In genomic region chr19:47019431-47020041, GRCh38 we compare ENCODE assay signal across 10 cellular contexts. TPM values are rescaled to one million over a fixed set of nuclear protein-coding genes. Genes with fewer than 3 reads are reported as not detected.
DNase-seq lines count a peak whose midpoint lies in the region; ATAC-seq, FAIRE-seq and TF ChIP-seq lines count a peak whose summit lies in the region.
"Had no signal": no experiment of that assay in that cellular context is flagged by ENCODE, and none has a peak within 500 bp of the region (broad histone marks: within the 10 kb centered on the region; RNA-seq: fewer than 3 reads in every experiment).

A gene with protein sequence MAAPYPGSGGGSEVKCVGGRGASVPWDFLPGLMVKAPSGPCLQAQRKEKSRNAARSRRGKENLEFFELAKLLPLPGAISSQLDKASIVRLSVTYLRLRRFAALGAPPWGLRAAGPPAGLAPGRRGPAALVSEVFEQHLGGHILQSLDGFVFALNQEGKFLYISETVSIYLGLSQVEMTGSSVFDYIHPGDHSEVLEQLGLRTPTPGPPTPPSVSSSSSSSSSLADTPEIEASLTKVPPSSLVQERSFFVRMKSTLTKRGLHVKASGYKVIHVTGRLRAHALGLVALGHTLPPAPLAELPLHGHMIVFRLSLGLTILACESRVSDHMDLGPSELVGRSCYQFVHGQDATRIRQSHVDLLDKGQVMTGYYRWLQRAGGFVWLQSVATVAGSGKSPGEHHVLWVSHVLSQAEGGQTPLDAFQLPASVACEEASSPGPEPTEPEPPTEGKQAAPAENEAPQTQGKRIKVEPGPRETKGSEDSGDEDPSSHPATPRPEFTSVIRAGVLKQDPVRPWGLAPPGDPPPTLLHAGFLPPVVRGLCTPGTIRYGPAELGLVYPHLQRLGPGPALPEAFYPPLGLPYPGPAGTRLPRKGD (plus strand): TSS chr19:47019837. CDS start chr19:47021048, 1,211 bp downstream.

- H3K36me3 Mint-ChIP-seq in central memory CD8-positive, alpha-beta T cell (ENCODE audit: insufficient read depth), result peaks cover 11% of the 10 kb centered on the region
- H3K36me3 Mint-ChIP-seq: activated naive CD4-positive, alpha-beta T cell treated with anti-CD3 and anti-CD28 coated beads, Interleukin-2, amount 50 U/mL, for 72 hours had no signal

- DNase-seq in AG08395 (ENCODE audit: low spot score) (peak; percentile 36), NCI-H2029 (lab: John Stamatoyannopoulos, UW) (no peak), GM12891 (ENCODE audit: insufficient read length, low spot score) (no peak)
- no peak for DNase-seq in central memory CD8-positive, alpha-beta T cell (ENCODE audit: low spot score in 2 of 2)
- DNase-seq: NCI-H774 had no signal

- H3K9me3 ChIP-seq in HEK293 (ENCODE audit: control insufficient read depth, insufficient read depth, low read depth, low read length) (no peaks in the 10 kb centered on the region), mesodermal cell (ENCODE audit: control insufficient read depth, low read length) (no peaks in the 10 kb centered on the region)

- no peaks in the 10 kb centered on the region for H3K9me3 Mint-ChIP-seq in central memory CD8-positive, alpha-beta T cell
- H3K9me3 Mint-ChIP-seq: activated naive CD4-positive, alpha-beta T cell treated with anti-CD3 and anti-CD28 coated beads, Interleukin-2, amount 50 U/mL, for 72 hours had no signal

- H3K4me3 Mint-ChIP-seq in central memory CD8-positive, alpha-beta T cell, result peak within 1 kb of the TSS; percentile 61

- peaks cover 15% of the 10 kb centered on the region for H3K4me1 Mint-ChIP-seq in central memory CD8-positive, alpha-beta T cell

- no peaks in the 10 kb centered on the region for H3K36me3 ChIP-seq in HEK293 (ENCODE audit: control insufficient read depth in 2 of 2, insufficient read depth in 1 of 2, low read length in 2 of 2)
- H3K36me3 ChIP-seq in mesodermal cell (ENCODE audit: control insufficient read depth, insufficient read depth, low read length), result no peaks in the 10 kb centered on the region

- CTCF ChIA-PET in HEK293 (lab: Yijun Ruan, JAX), result interaction anchor here (0.6 to 1.3 kb wide), 6 partner anchors 10 to 263 kb away, joined by 3 to 4 read pairs (median 3); no protein-coding TSS in a partner anchor

- peaks cover 18% of the 10 kb centered on the region for H3K4me1 ChIP-seq in HEK293 (ENCODE audit: control insufficient read depth, insufficient read depth, low read length)
- peaks cover 6% of the 10 kb centered on the region for H3K4me1 ChIP-seq in mesodermal cell (ENCODE audit: control insufficient read depth, insufficient read depth, low read length, poor library complexity, severe bottlenecking)

- TF ChIP-seq POLR2A in GM12891 (IDR thresholded peaks at IDR 0.05; ENCODE audit: low read depth, low read length), result no peak

- H3K27ac Mint-ChIP-seq in central memory CD8-positive, alpha-beta T cell (ENCODE audit: low read depth), result no peak within 1 kb of the TSS
- H3K27ac Mint-ChIP-seq: activated naive CD4-positive, alpha-beta T cell treated with anti-CD3 and anti-CD28 coated beads, Interleukin-2, amount 50 U/mL, for 72 hours had no signal

- no peak for ATAC-seq in central memory CD8-positive, alpha-beta T cell (replicated peaks; ENCODE audit: extremely low read depth, poor library complexity, severe bottlenecking)
- ATAC-seq in GM19324 (IDR thresholded peaks at IDR 0.05; ENCODE audit: low FRiP score, unreplicated experiment) (no peak), HG03196 (IDR thresholded peaks at IDR 0.05; ENCODE audit: unreplicated experiment) (no peak)

- H3K27ac ChIP-seq in HEK293 (ENCODE audit: extremely low read depth, low read depth, low read length) (no peak within 1 kb of the TSS), mesodermal cell (ENCODE audit: low read depth, low read length, severe bottlenecking) (no peak within 1 kb of the TSS)

- peak within 1 kb of the TSS; percentile 36 for H3K4me3 ChIP-seq in HEK293 (ENCODE audit: low read depth, low read length)
- peak within 1 kb of the TSS; percentile 49 for H3K4me3 ChIP-seq in mesodermal cell (ENCODE audit: extremely low read depth, insufficient read depth, low read length, poor library complexity, severe bottlenecking)

- peaks cover 50% of the 10 kb centered on the region for H3K27me3 Mint-ChIP-seq in central memory CD8-positive, alpha-beta T cell

- no peak for FAIRE-seq in GM12891 (lab: Jason Lieb, UNC)

- no peak for TF ChIP-seq CTCF in HEK293 (tag by site-specific recombination; IDR thresholded peaks at IDR 0.05)

- POLR2A ChIA-PET in HEK293 (lab: Yijun Ruan, JAX), result interaction anchor here (0.6 to 1.4 kb wide), 5 partner anchors 16 to 237 kb away, joined by 3 to 7 read pairs (median 4); partner anchors contain the start of gene ZC3H4

- WGBS in mesodermal cell (ENCODE audit: insufficient coverage in 2 of 2), 2 experiments, result 5 to 7% methylated on average over 28 to 35 of the region's 58 CpGs

TF ChIP-seq in HEK293, 187 proteins besides CTCF, POLR2A, EP300 and RAD21 (continues in another document):
- peak; percentile 72 for TF ChIP-seq KLF9 (tag by site-specific recombination; IDR thresholded peaks at IDR 0.05; ENCODE audit: low read depth)
- peak; percentile 97 for TF ChIP-seq ZBTB48 (tag by site-specific recombination; IDR thresholded peaks at IDR 0.05)
- TF ChIP-seq, protein P1, sequence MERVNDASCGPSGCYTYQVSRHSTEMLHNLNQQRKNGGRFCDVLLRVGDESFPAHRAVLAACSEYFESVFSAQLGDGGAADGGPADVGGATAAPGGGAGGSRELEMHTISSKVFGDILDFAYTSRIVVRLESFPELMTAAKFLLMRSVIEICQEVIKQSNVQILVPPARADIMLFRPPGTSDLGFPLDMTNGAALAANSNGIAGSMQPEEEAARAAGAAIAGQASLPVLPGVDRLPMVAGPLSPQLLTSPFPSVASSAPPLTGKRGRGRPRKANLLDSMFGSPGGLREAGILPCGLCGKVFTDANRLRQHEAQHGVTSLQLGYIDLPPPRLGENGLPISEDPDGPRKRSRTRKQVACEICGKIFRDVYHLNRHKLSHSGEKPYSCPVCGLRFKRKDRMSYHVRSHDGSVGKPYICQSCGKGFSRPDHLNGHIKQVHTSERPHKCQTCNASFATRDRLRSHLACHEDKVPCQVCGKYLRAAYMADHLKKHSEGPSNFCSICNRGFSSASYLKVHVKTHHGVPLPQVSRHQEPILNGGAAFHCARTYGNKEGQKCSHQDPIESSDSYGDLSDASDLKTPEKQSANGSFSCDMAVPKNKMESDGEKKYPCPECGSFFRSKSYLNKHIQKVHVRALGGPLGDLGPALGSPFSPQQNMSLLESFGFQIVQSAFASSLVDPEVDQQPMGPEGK (tag by site-specific recombination; IDR thresholded peaks at IDR 0.05), result peak; percentile 67
- TF ChIP-seq, protein P2, sequence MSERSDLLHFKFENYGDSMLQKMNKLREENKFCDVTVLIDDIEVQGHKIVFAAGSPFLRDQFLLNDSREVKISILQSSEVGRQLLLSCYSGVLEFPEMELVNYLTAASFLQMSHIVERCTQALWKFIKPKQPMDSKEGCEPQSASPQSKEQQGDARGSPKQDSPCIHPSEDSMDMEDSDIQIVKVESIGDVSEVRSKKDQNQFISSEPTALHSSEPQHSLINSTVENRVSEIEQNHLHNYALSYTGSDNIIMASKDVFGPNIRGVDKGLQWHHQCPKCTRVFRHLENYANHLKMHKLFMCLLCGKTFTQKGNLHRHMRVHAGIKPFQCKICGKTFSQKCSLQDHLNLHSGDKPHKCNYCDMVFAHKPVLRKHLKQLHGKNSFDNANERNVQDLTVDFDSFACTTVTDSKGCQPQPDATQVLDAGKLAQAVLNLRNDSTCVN (tag by site-specific recombination; optimal IDR thresholded peaks at IDR 0.05), result peak; percentile 26
- peak; percentile 38; the same call in 1 of the 2 replicates for TF ChIP-seq ZIC2 (tag by site-specific recombination; IDR thresholded peaks at IDR 0.05)
- peak; percentile 56; the same call in 1 of the 2 replicates for TF ChIP-seq ZFHX2 (tag by site-specific recombination; conservative IDR thresholded peaks at IDR 0.05)
- peak; percentile 48 for TF ChIP-seq SP2 (tag by site-specific recombination; IDR thresholded peaks at IDR 0.05)

TF ChIP-seq in GM12891, 5 proteins besides CTCF, POLR2A, EP300 and RAD21:
- TF ChIP-seq SPI1 (IDR thresholded peaks at IDR 0.05; ENCODE audit: low read depth, low read length) (no peak), POLR2AphosphoS5 (IDR thresholded peaks at IDR 0.05; ENCODE audit: low read depth, low read length) (no peak), POU2F2 (IDR thresholded peaks at IDR 0.05; ENCODE audit: low read depth, low read length) (no peak), TAF1 (IDR thresholded peaks at IDR 0.05; ENCODE audit: low read depth, low read length) (no peak), PAX5 (IDR thresholded peaks at IDR 0.05; ENCODE audit: insufficient read depth, low read length, severe bottlenecking) (no peak)

RNA-seq across cellular contexts. Expression of the gene that starts here (rescaled TPM):
- 14.1 TPM for polyA plus RNA-seq in mesodermal cell (2013, experiment 1 of 2)
- 10.8 TPM for polyA plus RNA-seq in mesodermal cell (2013, experiment 2 of 2)
- 0.87 TPM for polyA plus RNA-seq in GM12891 (2012; ENCODE audit: low read depth, missing spikeins)
